Comparison of ENCODE assay signal across 1 cellular context in genomic region chr16:68448360-68448970, GRCh38.
TF ChIP-seq lines count a peak whose summit lies in the region.

TSS of gene SMPD3 (minus strand) at chr16:68448508. CDS start at chr16:68372181, 76,327 bp downstream.

TF ChIP-seq in HepG2, 621 proteins besides CTCF, POLR2A, EP300 and RAD21 (continued from another document and continues in another):
- TF ChIP-seq RERE (CRISPR knock-in tag; IDR thresholded peaks at IDR 0.05; ENCODE audit: low read depth) (no peak), DPF2 (CRISPR knock-in tag; IDR thresholded peaks at IDR 0.05; ENCODE audit: borderline replicate concordance, low read depth) (no peak), GPN1 (CRISPR knock-in tag; IDR thresholded peaks at IDR 0.05; ENCODE audit: borderline replicate concordance) (no peak), ZSCAN12 (CRISPR knock-in tag; IDR thresholded peaks at IDR 0.05) (peak; percentile 95; the same call in 1 of the 2 replicates), ZNF879 (CRISPR knock-in tag; IDR thresholded peaks at IDR 0.05) (no peak), RFX1 (IDR thresholded peaks at IDR 0.05) (peak; percentile 70; the same call in 1 of the 2 replicates), ZNF251 (CRISPR knock-in tag; IDR thresholded peaks at IDR 0.05) (no peak), ZNF770 (CRISPR knock-in tag; IDR thresholded peaks at IDR 0.05) (peak; percentile 76; the same call in 1 of the 2 replicates), TCF7 (IDR thresholded peaks at IDR 0.05; ENCODE audit: low read depth) (peak; percentile 96), THAP11 (CRISPR knock-in tag; IDR thresholded peaks at IDR 0.05) (peak; percentile 99), EEA1 (CRISPR knock-in tag; IDR thresholded peaks at IDR 0.05; ENCODE audit: borderline replicate concordance) (0 out of 2 replicates have a peak, but pooled peaks have one; percentile 10), YEATS4 (CRISPR knock-in tag; IDR thresholded peaks at IDR 0.05; ENCODE audit: borderline replicate concordance) (peak; percentile 75; the same call in 1 of the 2 replicates), ZNF263 (CRISPR knock-in tag; IDR thresholded peaks at IDR 0.05) (peak; percentile 76), PCBP2 (optimal IDR thresholded peaks at IDR 0.05; ENCODE audit: low read depth, low read length, poor library complexity, severe bottlenecking) (no peak), ZNF724P (CRISPR knock-in tag; IDR thresholded peaks at IDR 0.05; ENCODE audit: borderline replicate concordance) (no peak), KDM3A (CRISPR knock-in tag; IDR thresholded peaks at IDR 0.05; ENCODE audit: low read depth) (0 out of 2 replicates have a peak, but pooled peaks have one; percentile 79), BRF2 (CRISPR knock-in tag; IDR thresholded peaks at IDR 0.05) (no peak; the same call in 1 of the 2 replicates), ZNF563 (CRISPR knock-in tag; IDR thresholded peaks at IDR 0.05) (peak; percentile 95), ERF (CRISPR knock-in tag; IDR thresholded peaks at IDR 0.05) (peak; percentile 91), MYNN (CRISPR knock-in tag; IDR thresholded peaks at IDR 0.05; ENCODE audit: low read depth) (0 out of 2 replicates have a peak, but pooled peaks have one; percentile 56), YEATS2 (CRISPR knock-in tag; IDR thresholded peaks at IDR 0.05; ENCODE audit: borderline replicate concordance) (peak; percentile 84; the same call in 1 of the 2 replicates), ZHX1 (CRISPR knock-in tag; IDR thresholded peaks at IDR 0.05; ENCODE audit: low read depth) (no peak), HNRNPLL (IDR thresholded peaks at IDR 0.05; ENCODE audit: low read depth, low read length, poor library complexity, severe bottlenecking) (peak; percentile 84), DNMT1 (CRISPR knock-in tag; IDR thresholded peaks at IDR 0.05) (no peak), BRCA1 (CRISPR knock-in tag; IDR thresholded peaks at IDR 0.05) (peak; percentile 94; the same call in 1 of the 2 replicates), IRX3 (CRISPR knock-in tag; IDR thresholded peaks at IDR 0.05; ENCODE audit: borderline replicate concordance, low read depth) (peak; percentile 78; the same call in 1 of the 2 replicates), KAT8 (CRISPR knock-in tag; IDR thresholded peaks at IDR 0.05) (peak; percentile 85), KLF13 (CRISPR knock-in tag; IDR thresholded peaks at IDR 0.05) (no peak), SKI (IDR thresholded peaks at IDR 0.05; ENCODE audit: partially characterized antibody) (peak; percentile 9), ZNF138 (CRISPR knock-in tag; IDR thresholded peaks at IDR 0.05; ENCODE audit: low read depth) (no peak), KDM6A (CRISPR knock-in tag; IDR thresholded peaks at IDR 0.05; ENCODE audit: low read depth) (no peak), ATAD3A (CRISPR knock-in tag; IDR thresholded peaks at IDR 0.05) (no peak), ASH2L (IDR thresholded peaks at IDR 0.05; ENCODE audit: insufficient read length, low read depth, low read length) (no peak), UBTF (CRISPR knock-in tag; IDR thresholded peaks at IDR 0.05) (peak; percentile 98), SRSF4 (IDR thresholded peaks at IDR 0.05; ENCODE audit: low read depth, low read length, poor library complexity, severe bottlenecking) (no peak), ZNF552 (CRISPR knock-in tag; IDR thresholded peaks at IDR 0.05; ENCODE audit: borderline replicate concordance) (no peak), HMG20B (CRISPR knock-in tag; conservative IDR thresholded peaks at IDR 0.05) (peak; percentile 26; the same call in 1 of the 2 replicates), ZUFSP (CRISPR knock-in tag; IDR thresholded peaks at IDR 0.05; ENCODE audit: borderline replicate concordance) (no peak), DRAP1 (CRISPR knock-in tag; IDR thresholded peaks at IDR 0.05) (peak; percentile 57), ZNF550 (CRISPR knock-in tag; IDR thresholded peaks at IDR 0.05; ENCODE audit: borderline replicate concordance) (0 out of 2 replicates have a peak, but pooled peaks have one; percentile 14), ZNF816 (CRISPR knock-in tag; IDR thresholded peaks at IDR 0.05; ENCODE audit: borderline replicate concordance) (0 out of 2 replicates have a peak, but pooled peaks have one; percentile 15)
- TF ChIP-seq, protein P1, sequence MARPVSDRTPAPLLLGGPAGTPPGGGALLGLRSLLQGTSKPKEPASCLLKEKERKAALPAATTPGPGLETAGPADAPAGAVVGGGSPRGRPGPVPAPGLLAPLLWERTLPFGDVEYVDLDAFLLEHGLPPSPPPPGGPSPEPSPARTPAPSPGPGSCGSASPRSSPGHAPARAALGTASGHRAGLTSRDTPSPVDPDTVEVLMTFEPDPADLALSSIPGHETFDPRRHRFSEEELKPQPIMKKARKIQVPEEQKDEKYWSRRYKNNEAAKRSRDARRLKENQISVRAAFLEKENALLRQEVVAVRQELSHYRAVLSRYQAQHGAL (CRISPR knock-in tag; IDR thresholded peaks at IDR 0.05; ENCODE audit: not compliant biosample characterization), result no peak
- TF ChIP-seq, protein P2, sequence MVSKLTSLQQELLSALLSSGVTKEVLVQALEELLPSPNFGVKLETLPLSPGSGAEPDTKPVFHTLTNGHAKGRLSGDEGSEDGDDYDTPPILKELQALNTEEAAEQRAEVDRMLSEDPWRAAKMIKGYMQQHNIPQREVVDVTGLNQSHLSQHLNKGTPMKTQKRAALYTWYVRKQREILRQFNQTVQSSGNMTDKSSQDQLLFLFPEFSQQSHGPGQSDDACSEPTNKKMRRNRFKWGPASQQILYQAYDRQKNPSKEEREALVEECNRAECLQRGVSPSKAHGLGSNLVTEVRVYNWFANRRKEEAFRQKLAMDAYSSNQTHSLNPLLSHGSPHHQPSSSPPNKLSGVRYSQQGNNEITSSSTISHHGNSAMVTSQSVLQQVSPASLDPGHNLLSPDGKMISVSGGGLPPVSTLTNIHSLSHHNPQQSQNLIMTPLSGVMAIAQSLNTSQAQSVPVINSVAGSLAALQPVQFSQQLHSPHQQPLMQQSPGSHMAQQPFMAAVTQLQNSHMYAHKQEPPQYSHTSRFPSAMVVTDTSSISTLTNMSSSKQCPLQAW (CRISPR knock-in tag; IDR thresholded peaks at IDR 0.05), result peak; percentile 96
